ENCODE assay signal across 29 cellular contexts in genomic region chr1:4971666-4972065, GRCh38.
"Had no signal": no experiment of that assay in that cellular context is flagged by ENCODE, and none has a peak within 500 bp of the region (broad histone marks: within the 10 kb centered on the region; RNA-seq: fewer than 3 reads in every experiment).

No MANE protein-coding gene starts in this region.

- H3K27ac ChIP-seq: ascending aorta, cardiac muscle cell, SJCRH30, SK-N-MC, WERI-Rb-1 had no signal

- DNase-seq: activated CD4-positive, alpha-beta T cell treated with anti-CD3 and anti-CD28 coated beads, Interleukin-2, amount 10 ng/mL, durations not matched to agents 24 days and 14 days; activated CD4-positive, alpha-beta T cell treated with anti-CD3 and anti-CD28 coated beads, Interleukin-2, amount 50 U/mL, for 4 hours; activated CD4-positive, CD25-positive, alpha-beta regulatory T cell; activated CD8-positive, alpha-beta T cell treated with anti-CD3 and anti-CD28 coated beads for 36 hours; activated gamma-delta T cell; activated naive CD4-positive, alpha-beta T cell treated with Interleukin-2 at 50 U/mL for 16 hours; activated naive CD8-positive, alpha-beta T cell treated with anti-CD3 and anti-CD28 coated beads, Interleukin-2, amount 10 ng/mL, durations not matched to agents 7 days and 5 days; activated T-cell treated with anti-CD3 and anti-CD28 coated beads for 4 hours; activated T-cell treated with anti-CD3 and anti-CD28 coated beads, Interleukin-2, amount 50 U/mL, for 4 hours; amygdala; Karpas-422; KBM-7; NCI-H1105; NCI-H1417 treated with DMSO at 0.1 percent for 48 hours; NCI-H187 treated with DMSO at 0.1 percent for 48 hours; NCI-H2081; NCI-H2171 treated with DMSO at 0.1 percent for 48 hours; NCI-H226; NCI-H446 treated with DMSO at 0.1 percent for 48 hours; NCI-H524; NCI-H69; NCI-H82; SHP77; SJCRH30; T1000; WERI-Rb-1 had no signal

- H3K27me3 ChIP-seq: ascending aorta, cardiac muscle cell had no signal

- H3K4me1 ChIP-seq: ascending aorta, SJCRH30 had no signal

- H3K36me3 ChIP-seq: ascending aorta, cardiac muscle cell, SJCRH30, WERI-Rb-1 had no signal

- H3K4me3 ChIP-seq: ascending aorta, cardiac muscle cell, SJCRH30, SK-N-MC had no signal

- H3K9me3 ChIP-seq: ascending aorta, SJCRH30 had no signal
